16 cellular contexts compared by ENCODE assay signal in genomic region chr4:14816592-14817273, GRCh38.
DNase-seq lines count a peak whose midpoint lies in the region; ATAC-seq and TF ChIP-seq lines count a peak whose summit lies in the region.
"Had no signal": no experiment of that assay in that cellular context is flagged by ENCODE, and none has a peak within 500 bp of the region (broad histone marks: within the 10 kb centered on the region; RNA-seq: fewer than 3 reads in every experiment).

No MANE protein-coding gene starts in this region.

- no peak overlapping the region for H3K4me3 ChIP-seq in SK-N-SH (ENCODE audit: low read depth in 2 of 2, low read length in 1 of 2)
- H3K4me3 ChIP-seq in tibial nerve, result no peak overlapping the region
- H3K4me3 ChIP-seq: A549, HAP-1 had no signal

- no peak for TF ChIP-seq CTCF in SK-N-SH (IDR thresholded peaks at IDR 0.05)
- no peak for TF ChIP-seq CTCF in VCaP (conservative IDR thresholded peaks at IDR 0.05)
- no peak for TF ChIP-seq CTCF in tibial nerve (IDR thresholded peaks at IDR 0.05)
- TF ChIP-seq CTCF in RWPE1 (conservative IDR thresholded peaks at IDR 0.05; ENCODE audit: low read depth), result no peak

- no peak for TF ChIP-seq RAD21 in SK-N-SH (IDR thresholded peaks at IDR 0.05; ENCODE audit: low read length)

- H3K79me2 ChIP-seq in SK-N-SH (ENCODE audit: insufficient read depth), result no peaks in the 10 kb centered on the region

- POLR2A ChIA-PET in SK-N-SH (lab: Yijun Ruan, JAX) (no interaction called here), RWPE1 (lab: Yijun Ruan, JAX; ENCODE audit: low non-redundant PET) (no interaction called here), HEK293T (lab: Yijun Ruan, JAX) (no interaction called here)

- H3K9me2 ChIP-seq in SK-N-SH, result no peaks in the 10 kb centered on the region

- H3K9ac ChIP-seq in SK-N-SH, result no peak overlapping the region

- no peak overlapping the region for H3K4me2 ChIP-seq in SK-N-SH
- H3K4me2 ChIP-seq: A549 had no signal

- TF ChIP-seq EP300 in SK-N-SH (IDR thresholded peaks at IDR 0.05; ENCODE audit: borderline replicate concordance in 1 of 2, low read depth in 1 of 2, low read length in 1 of 2), result no peak
- no peak for TF ChIP-seq EP300 in tibial nerve (IDR thresholded peaks at IDR 0.05)

- DNase-seq in SK-N-SH, result peak; percentile 3
- DNase-seq in NCI-H146 (lab: John Stamatoyannopoulos, UW), result peak; percentile 70
- peak; percentile 18 for DNase-seq in NCI-H2081 treated with DMSO at 0.1 percent for 48 hours (lab: John Stamatoyannopoulos, UW)
- DNase-seq in tibial nerve (ENCODE audit: low spot score in 2 of 2), result no peak
- no peak for DNase-seq in RWPE1 (ENCODE audit: low spot score)
- DNase-seq in HEK293T (ENCODE audit: extremely low spot score), result no peak
- DNase-seq: BE2C; CD4-positive, alpha-beta memory T cell; DND-41; GF-D8; HFFc6 had no signal

- H3K36me3 ChIP-seq in SK-N-SH (replicated peaks in 1 of 2; ENCODE audit: control insufficient read depth in 1 of 2, insufficient read depth in 2 of 2, low read length in 1 of 2) (no peaks in the 10 kb centered on the region), tibial nerve (no peaks in the 10 kb centered on the region)
- H3K36me3 ChIP-seq: BE2C, HAP-1 had no signal

- H3K27me3 ChIP-seq in SK-N-SH (ENCODE audit: insufficient read depth), result no peaks in the 10 kb centered on the region
- no peaks in the 10 kb centered on the region for H3K27me3 ChIP-seq in tibial nerve
- H3K27me3 ChIP-seq: BE2C had no signal

- CTCF ChIA-PET in SK-N-SH (lab: Yijun Ruan, JAX) (interaction anchor here (0.9 kb wide), 1 partner anchor 9 kb away, joined by 3 read pairs; no protein-coding TSS in a partner anchor), RWPE1 (lab: Yijun Ruan, JAX) (no interaction called here), HEK293T (lab: Yijun Ruan, JAX) (no interaction called here)

- H3K4me1 ChIP-seq in SK-N-SH (ENCODE audit: control insufficient read depth in 1 of 2, insufficient read depth in 2 of 2, low read depth in 1 of 2, low read length in 1 of 2) (peaks cover 0 to 4% of the 10 kb centered on the region in 2 experiments; a peak in 1 of 4 replicates), tibial nerve (no peaks in the 10 kb centered on the region)
- H3K4me1 ChIP-seq: A549, BE2C, HAP-1 had no signal

- no peak overlapping the region for H2AFZ ChIP-seq in SK-N-SH (ENCODE audit: low read depth)

- H3F3A ChIP-seq in SK-N-SH (replicated peaks; ENCODE audit: insufficient read depth), result no peaks in the 10 kb centered on the region

- no peak for TF ChIP-seq POLR2A in tibial nerve (IDR thresholded peaks at IDR 0.05)

- no peaks in the 10 kb centered on the region for H4K20me1 ChIP-seq in SK-N-SH (ENCODE audit: insufficient read depth)

- 50% methylated on average over 4 of the region's 4 CpGs for WGBS in SK-N-SH (ENCODE audit: low lambda C conversion rate)
- WGBS in tibial nerve, 2 donors, result 48 to 66% methylated on average over 4 of the region's 4 CpGs

- H3K27ac ChIP-seq in SK-N-SH (ENCODE audit: low read depth in 2 of 2, low read length in 1 of 2) (no peak overlapping the region), VCaP (peak overlapping the region; percentile 48), tibial nerve (no peak overlapping the region), RWPE1 (no peak overlapping the region)
- H3K27ac ChIP-seq: A549, C4-2B had no signal

- H3K9me3 ChIP-seq in SK-N-SH, result no peaks in the 10 kb centered on the region
- no peaks in the 10 kb centered on the region for H3K9me3 ChIP-seq in tibial nerve
- H3K9me3 ChIP-seq: A549, BE2C, HAP-1 had no signal

- ATAC-seq in SK-N-SH treated with all-trans-retinoic acid at 6 μM for 48 hours, result no peak
- ATAC-seq: A549 had no signal

TF ChIP-seq in SK-N-SH, 30 proteins besides CTCF, POLR2A, EP300 and RAD21:
- TF ChIP-seq, protein P1, sequence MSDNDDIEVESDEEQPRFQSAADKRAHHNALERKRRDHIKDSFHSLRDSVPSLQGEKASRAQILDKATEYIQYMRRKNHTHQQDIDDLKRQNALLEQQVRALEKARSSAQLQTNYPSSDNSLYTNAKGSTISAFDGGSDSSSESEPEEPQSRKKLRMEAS (IDR thresholded peaks at IDR 0.05; ENCODE audit: low read depth), result no peak
- TF ChIP-seq GATA2 (CRISPR knock-in tag; IDR thresholded peaks at IDR 0.05), result 0 out of 2 replicates have a peak, but pooled peaks have one; percentile 22
- TF ChIP-seq TAF1 (IDR thresholded peaks at IDR 0.05; ENCODE audit: borderline replicate concordance, low read depth, low read length), result no peak

TF ChIP-seq in SK-N-SH treated with all-trans-retinoic acid at 6 μM for 48 hours, 23 proteins besides CTCF, POLR2A, EP300 and RAD21 (continues in another document):
- TF ChIP-seq ESRRG (CRISPR knock-in tag; IDR thresholded peaks at IDR 0.05) (no peak), TOX (CRISPR knock-in tag; IDR thresholded peaks at IDR 0.05; ENCODE audit: borderline replicate concordance) (no peak), ISL1 (CRISPR knock-in tag; IDR thresholded peaks at IDR 0.05) (no peak), ZNF8 (CRISPR knock-in tag; IDR thresholded peaks at IDR 0.05) (no peak), ZNF565 (CRISPR knock-in tag; conservative IDR thresholded peaks at IDR 0.05; ENCODE audit: low read depth) (no peak), ZFP3 (CRISPR knock-in tag; IDR thresholded peaks at IDR 0.05) (no peak), CSRNP3 (CRISPR knock-in tag; IDR thresholded peaks at IDR 0.05) (no peak), ARNTL (CRISPR knock-in tag; IDR thresholded peaks at IDR 0.05; ENCODE audit: borderline replicate concordance, low read depth) (no peak), ZFP30 (CRISPR knock-in tag; IDR thresholded peaks at IDR 0.05) (no peak), CSDC2 (CRISPR knock-in tag; IDR thresholded peaks at IDR 0.05) (no peak), ZC3H10 (CRISPR knock-in tag; IDR thresholded peaks at IDR 0.05) (no peak)
- TF ChIP-seq, protein P2, sequence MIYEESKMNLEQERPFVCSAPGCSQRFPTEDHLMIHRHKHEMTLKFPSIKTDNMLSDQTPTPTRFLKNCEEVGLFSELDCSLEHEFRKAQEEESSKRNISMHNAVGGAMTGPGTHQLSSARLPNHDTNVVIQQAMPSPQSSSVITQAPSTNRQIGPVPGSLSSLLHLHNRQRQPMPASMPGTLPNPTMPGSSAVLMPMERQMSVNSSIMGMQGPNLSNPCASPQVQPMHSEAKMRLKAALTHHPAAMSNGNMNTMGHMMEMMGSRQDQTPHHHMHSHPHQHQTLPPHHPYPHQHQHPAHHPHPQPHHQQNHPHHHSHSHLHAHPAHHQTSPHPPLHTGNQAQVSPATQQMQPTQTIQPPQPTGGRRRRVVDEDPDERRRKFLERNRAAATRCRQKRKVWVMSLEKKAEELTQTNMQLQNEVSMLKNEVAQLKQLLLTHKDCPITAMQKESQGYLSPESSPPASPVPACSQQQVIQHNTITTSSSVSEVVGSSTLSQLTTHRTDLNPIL (CRISPR knock-in tag; IDR thresholded peaks at IDR 0.05; ENCODE audit: low read depth), result no peak

TF ChIP-seq in HEK293T, 16 proteins besides CTCF, POLR2A, EP300 and RAD21:
- TF ChIP-seq TARDBP (IDR thresholded peaks at IDR 0.05) (no peak), BHLHE40 (IDR thresholded peaks at IDR 0.05; ENCODE audit: borderline replicate concordance) (no peak), SP1 (IDR thresholded peaks at IDR 0.05) (no peak)

Comparison
In these comparisons a context has a peak if more than half of its experiments do, and no peak if none do; other contexts are left out.
1. DNase-seq: peak in SK-N-SH (single experiment), NCI-H146 (single experiment) and NCI-H2081 treated with DMSO at 0.1 percent for 48 hours (single experiment); none in tibial nerve (0 of 2), RWPE1 (single experiment) and HEK293T (single experiment).